8 cellular contexts compared by ENCODE assay signal in the genomic region with DNA sequence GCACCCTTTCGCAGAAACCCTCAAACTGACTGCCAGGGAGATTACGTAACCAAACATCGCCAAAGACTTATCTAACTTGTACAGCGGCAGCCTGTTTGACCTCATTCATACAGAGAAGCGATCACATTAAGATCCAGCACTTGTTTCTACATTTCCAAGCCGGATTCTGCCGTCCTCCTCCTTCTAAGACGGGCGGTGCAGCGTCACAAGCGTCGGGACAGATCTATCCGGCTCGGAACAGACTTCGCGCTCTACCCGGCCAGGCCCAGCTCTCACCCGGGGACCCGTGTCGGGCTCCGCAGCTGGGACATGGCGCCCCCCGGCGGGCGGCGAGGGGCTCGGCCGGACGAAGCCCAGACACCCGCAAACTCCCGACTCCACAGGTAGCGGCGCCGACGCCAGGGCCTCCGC.
DNase-seq lines count a peak whose midpoint lies in the region; ATAC-seq lines count a peak whose summit lies in the region.

No MANE protein-coding gene starts in this region.

- H3K4me1 ChIP-seq in effector memory CD4-positive, alpha-beta T cell (ENCODE audit: control insufficient read depth, insufficient read depth, low read length, poor library complexity, severe bottlenecking): peaks cover 3% of the 10 kb centered on the region

- H3K27ac ChIP-seq in effector memory CD4-positive, alpha-beta T cell (ENCODE audit: insufficient read depth, low read length, poor library complexity, severe bottlenecking): peak overlapping the region; percentile 96

- H3K9me3 ChIP-seq in effector memory CD4-positive, alpha-beta T cell (ENCODE audit: control insufficient read depth, low read length): no peaks in the 10 kb centered on the region

- H3K4me1 Mint-ChIP-seq in memory B cell: peaks cover 11% of the 10 kb centered on the region

- H3K27me3 ChIP-seq in effector memory CD4-positive, alpha-beta T cell (replicated peaks; ENCODE audit: control insufficient read depth, insufficient read depth, low read length, poor library complexity, severe bottlenecking): no peaks in the 10 kb centered on the region

- peaks cover under 1% of the 10 kb centered on the region for H3K36me3 Mint-ChIP-seq in memory B cell

- H3K4me3 ChIP-seq in effector memory CD4-positive, alpha-beta T cell (ENCODE audit: insufficient read depth, low read depth, low read length, poor library complexity, severe bottlenecking): peak overlapping the region; percentile 62

- no peaks in the 10 kb centered on the region for H3K9me3 Mint-ChIP-seq in memory B cell

- peak overlapping the region; percentile 99 for H3K27ac Mint-ChIP-seq in memory B cell

- no peaks in the 10 kb centered on the region for H3K27me3 Mint-ChIP-seq in memory B cell

- no peaks in the 10 kb centered on the region for H3K36me3 ChIP-seq in effector memory CD4-positive, alpha-beta T cell (ENCODE audit: control insufficient read depth, insufficient read depth, low read length)

- H3K4me3 Mint-ChIP-seq in memory B cell: peak overlapping the region; percentile 86

- ATAC-seq in GM19328 (IDR thresholded peaks at IDR 0.05; ENCODE audit: unreplicated experiment): peak; percentile 59
- ATAC-seq in HG03457 (IDR thresholded peaks at IDR 0.05; ENCODE audit: unreplicated experiment): peak; percentile 45
- ATAC-seq in memory B cell (ENCODE audit: low read depth): peak; percentile 71

- DNase-seq in C1 segment of cervical spinal cord (lab: John Stamatoyannopoulos, UW) (peak; percentile 71 to 98 (median 93)), NCI-H774 (lab: John Stamatoyannopoulos, UW) (peak; percentile 86), memory B cell (ENCODE audit: low spot score in 2 of 2) (peak; percentile 93)
- peak; percentile 92 for DNase-seq in activated CD8-positive, alpha-beta memory T cell treated with anti-CD3 and anti-CD28 coated beads for 24 hours
- peak in 2 of 3 donors; percentile 71 to 76 for DNase-seq in effector memory CD4-positive, alpha-beta T cell
- peak; percentile 69 to 83 (median 79) for DNase-seq in stimulated activated CD4-positive, alpha-beta T cell treated with anti-CD3 and anti-CD28 coated beads, TNF-alpha, amount 100 ng/mL, for 48 hours (ENCODE audit: low read depth in 3 of 3)

Comparison
In these comparisons a context has a peak if more than half of its experiments do, and no peak if none do; other contexts are left out.
1. Peak in every context shown above with its lines: DNase-seq, ATAC-seq, H3K4me3 ChIP-seq and H3K27ac ChIP-seq.